In genomic region chrX:12974217-12974796, GRCh38 we compare ENCODE assay signal across 8 cellular contexts.
A peak's percentile ranks its signal among the peaks of the same experiment; 100 is the strongest.
DNase-seq lines count a peak whose midpoint lies in the region; ATAC-seq, FAIRE-seq and TF ChIP-seq lines count a peak whose summit lies in the region.

No MANE protein-coding gene starts in this region.

- in situ Hi-C loops in ACHN (cut with HindIII; ENCODE audit: low pct_ligation_motif_present, low pct_unique_long_range_greater_than_20kb, low sequenced_read_pairs): no loop called here

- no peaks in the 10 kb centered on the region for H3K27me3 ChIP-seq in RWPE2 (ENCODE audit: insufficient read depth, poor library complexity, severe bottlenecking)

- DNase-seq in ACHN (peak; percentile 59), H54 (ENCODE audit: insufficient read length, low spot score) (no peak), RWPE2 (ENCODE audit: low spot score) (no peak), astrocyte of the hippocampus (ENCODE audit: low read depth, low spot score) (peak; percentile 79), hypothalamus (lab: John Stamatoyannopoulos, UW) (peak in 29 of 51 donors; percentile 1 to 39 (median 15)), retinal pigment epithelial cell (ENCODE audit: low read depth) (no peak), GM19238 (ENCODE audit: insufficient read length, low spot score) (no peak)

- TF ChIP-seq POLR2A in H54 (IDR thresholded peaks at IDR 0.05; ENCODE audit: low read depth, low read length): peak; percentile 31; the same call in 1 of the 2 replicates

- no peak for FAIRE-seq in H54 (lab: Jason Lieb, UNC)

- TF ChIP-seq CTCF in RWPE2 (IDR thresholded peaks at IDR 0.05; ENCODE audit: poor library complexity, severe bottlenecking): no peak
- TF ChIP-seq CTCF in retinal pigment epithelial cell (conservative IDR thresholded peaks at IDR 0.05; ENCODE audit: low read depth, low read length): no peak

- peak overlapping the region; percentile 86 for H3K27ac ChIP-seq in RWPE2 (ENCODE audit: poor library complexity, severe bottlenecking)

- ATAC-seq in RWPE2 (ENCODE audit: low read depth) (peak; percentile 46; the same call in 2 of the 3 replicates), HG02938 (IDR thresholded peaks at IDR 0.05; ENCODE audit: unreplicated experiment) (no peak)

- H3K4me1 ChIP-seq in RWPE2 (ENCODE audit: insufficient read depth, poor library complexity, severe bottlenecking): peaks cover 10% of the 10 kb centered on the region

- H3K36me3 ChIP-seq in RWPE2 (ENCODE audit: low read depth): peaks cover 27% of the 10 kb centered on the region

- H3K4me3 ChIP-seq in RWPE2 (ENCODE audit: severe bottlenecking) (peak overlapping the region; percentile 73), retinal pigment epithelial cell (ENCODE audit: low read length) (peak overlapping the region; percentile 95)

- H3K9me3 ChIP-seq in RWPE2 (ENCODE audit: severe bottlenecking): no peaks in the 10 kb centered on the region

Comparison
In these comparisons a context has a peak if more than half of its experiments do, and no peak if none do; other contexts are left out.
1. DNase-seq: peak in ACHN (single experiment), astrocyte of the hippocampus (single experiment) and hypothalamus (29 of 51); none in H54 (single experiment), RWPE2 (single experiment), retinal pigment epithelial cell (single experiment) and GM19238 (single experiment).